In genomic region chr1:2812939-2813653, GRCh38 we compare ENCODE assay signal across 10 cellular contexts.
"Had no signal": no experiment of that assay in that cellular context is flagged by ENCODE, and none has a peak within 500 bp of the region (broad histone marks: within the 10 kb centered on the region; RNA-seq: fewer than 3 reads in every experiment).

No MANE protein-coding gene starts in this region.

- H3K9ac ChIP-seq: KMS-11 had no signal

- H3K36me3 Mint-ChIP-seq: IgD-negative memory B cell had no signal

- H3K4me1 Mint-ChIP-seq: H9, IgD-negative memory B cell had no signal

- H3K4me2 ChIP-seq: KMS-11 had no signal

- DNase-seq: H9, HCEC 1CT, HFFc6, KBM-7 had no signal

- H3K4me3 Mint-ChIP-seq: H9, HFFc6, IgD-negative memory B cell had no signal

- H3K27ac Mint-ChIP-seq: H9, HFFc6 had no signal

- FAIRE-seq: H1, H54, HTR-8/SVneo had no signal

- H3K9me3 Mint-ChIP-seq: IgD-negative memory B cell had no signal

- H3K27ac ChIP-seq: HL-60, KMS-11 had no signal
